In the genomic region with DNA sequence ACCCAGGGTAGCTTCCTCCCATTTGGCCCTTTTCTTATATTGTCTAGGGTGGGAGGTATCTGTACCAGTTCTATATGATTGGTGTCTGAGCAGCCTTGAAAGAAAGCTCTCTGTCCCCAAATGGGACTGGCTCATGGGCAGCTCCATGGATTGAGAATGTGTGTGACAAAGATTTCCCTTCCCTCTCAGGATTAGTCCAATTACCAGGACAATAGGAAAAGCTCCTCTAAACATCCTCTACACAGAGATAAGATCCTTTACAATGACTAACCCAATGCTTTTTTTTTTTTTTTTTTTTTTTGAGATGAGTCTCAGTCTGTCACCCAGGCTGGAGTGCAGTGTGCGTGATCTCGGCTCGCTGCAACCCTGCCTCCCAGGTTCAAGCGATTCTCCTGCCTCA, we compare ENCODE assay signal across 19 cellular contexts.
"Had no signal": no experiment of that assay in that cellular context is flagged by ENCODE, and none has a peak within 500 bp of the region (broad histone marks: within the 10 kb centered on the region; RNA-seq: fewer than 3 reads in every experiment).

No MANE protein-coding gene starts in this region.

- H3K4me1 Mint-ChIP-seq: T-cell had no signal

- H3K27ac ChIP-seq: RWPE1 had no signal

- DNase-seq: IMR-90, Karpas-422, KG1, MM.1S, NCI-H1092 treated with DMSO at 0.1 percent for 48 hours, NCI-H1436, NCI-H187, NCI-H2029, NCI-H2081 treated with DMSO at 0.1 percent for 48 hours, NCI-H226, NCI-H446 treated with DMSO at 0.1 percent for 48 hours, NCI-H510A treated with DMSO at 0.1 percent for 48 hours, NCI-H526, PC-3, SHP77, SK-N-SH, SW 1271, T-cell had no signal

- H3K4me3 Mint-ChIP-seq: T-cell had no signal

- H3K9me3 ChIP-seq: SK-N-SH had no signal

- H3K36me3 Mint-ChIP-seq: T-cell had no signal

- H3K4me2 ChIP-seq: SK-N-SH had no signal

- H3K27ac Mint-ChIP-seq: T-cell had no signal

- H3K9ac ChIP-seq: SK-N-SH had no signal

- H3K27me3 Mint-ChIP-seq: T-cell had no signal
